In genomic region chr22:28791841-28792490, GRCh38 we compare ENCODE assay signal across 9 cellular contexts.
DNase-seq lines count a peak whose midpoint lies in the region; ATAC-seq and TF ChIP-seq lines count a peak whose summit lies in the region.
"Had no signal": no experiment of that assay in that cellular context is flagged by ENCODE, and none has a peak within 500 bp of the region (broad histone marks: within the 10 kb centered on the region; RNA-seq: fewer than 3 reads in every experiment).

No MANE protein-coding gene starts in this region.

- H3K9me3 Mint-ChIP-seq in stimulated activated effector memory CD8-positive, alpha-beta T cell treated with anti-CD3 and anti-CD28 coated beads, Interleukin-12 subunit alpha, Interleukin-12 subunit beta, amount 100 ng/mL, for 72 hours, result no peaks in the 10 kb centered on the region

- in situ Hi-C loops in ACHN (cut with HindIII; ENCODE audit: low pct_ligation_motif_present, low pct_unique_long_range_greater_than_20kb, low sequenced_read_pairs), result no loop called here

- H3K4me3 Mint-ChIP-seq in stimulated activated effector memory CD8-positive, alpha-beta T cell treated with anti-CD3 and anti-CD28 coated beads, Interleukin-12 subunit alpha, Interleukin-12 subunit beta, amount 100 ng/mL, for 72 hours, result no peak overlapping the region

- intact Hi-C loops in tibial artery (cut with DNase I; ENCODE audit: low total_unique reads), result loop anchor here (10.0 kb wide), 1 partner anchor 47 kb away; the partner anchor contains the start of genes CHEK2 and HSCB

- no peak overlapping the region for H3K27ac ChIP-seq in tibial artery

- peaks cover 0 to 24% (median 14%) of the 10 kb centered on the region in 4 donors for H3K4me1 ChIP-seq in tibial artery

- DNase-seq in NCI-H748 (lab: John Stamatoyannopoulos, UW; ENCODE audit: unreplicated experiment), result peak; percentile 4
- no peak for DNase-seq in NCI-H748 treated with DMSO at 0.1 percent for 48 hours (lab: John Stamatoyannopoulos, UW)
- DNase-seq in SHP77 (lab: John Stamatoyannopoulos, UW), result peak; percentile 70 to 73
- no peak for DNase-seq in stimulated activated effector memory CD8-positive, alpha-beta T cell treated with anti-CD3 and anti-CD28 coated beads, Interleukin-12 subunit alpha, Interleukin-12 subunit beta, amount 100 ng/mL, for 72 hours (ENCODE audit: low spot score in 2 of 2)
- no peak for DNase-seq in ACHN
- DNase-seq in tibial artery, result no peak
- no peak for DNase-seq in activated naive CD4-positive, alpha-beta T cell treated with anti-CD3 and anti-CD28 coated beads, Interleukin-2, amount 50 U/mL, for 16 hours
- DNase-seq: aorta had no signal

- H3K9me3 ChIP-seq in tibial artery, result no peaks in the 10 kb centered on the region

- H3K27ac Mint-ChIP-seq in stimulated activated effector memory CD8-positive, alpha-beta T cell treated with anti-CD3 and anti-CD28 coated beads, Interleukin-12 subunit alpha, Interleukin-12 subunit beta, amount 100 ng/mL, for 72 hours, result peak overlapping the region; percentile 34

- H3K36me3 Mint-ChIP-seq in stimulated activated effector memory CD8-positive, alpha-beta T cell treated with anti-CD3 and anti-CD28 coated beads, Interleukin-12 subunit alpha, Interleukin-12 subunit beta, amount 100 ng/mL, for 72 hours, result peaks cover 84% of the 10 kb centered on the region

- peaks cover 54% of the 10 kb centered on the region for H3K4me1 Mint-ChIP-seq in stimulated activated effector memory CD8-positive, alpha-beta T cell treated with anti-CD3 and anti-CD28 coated beads, Interleukin-12 subunit alpha, Interleukin-12 subunit beta, amount 100 ng/mL, for 72 hours

- TF ChIP-seq CTCF in tibial artery (IDR thresholded peaks at IDR 0.05), result no peak

- H3K27me3 ChIP-seq in tibial artery, result no peaks in the 10 kb centered on the region

- H3K36me3 ChIP-seq in tibial artery, result peaks cover 35 to 74% (median 52%) of the 10 kb centered on the region in 3 donors

- peak; percentile 70 for ATAC-seq in HG02885 (IDR thresholded peaks at IDR 0.05; ENCODE audit: poor library complexity, unreplicated experiment)
- peak; percentile 51 for ATAC-seq in stimulated activated effector memory CD8-positive, alpha-beta T cell treated with anti-CD3 and anti-CD28 coated beads, Interleukin-12 subunit alpha, Interleukin-12 subunit beta, amount 100 ng/mL, for 72 hours

- no peak overlapping the region for H3K4me3 ChIP-seq in tibial artery

Comparison
In these comparisons a context has a peak if more than half of its experiments do, and no peak if none do; other contexts are left out.
1. DNase-seq: peak in NCI-H748 (single experiment) and SHP77 (2 of 2); none in NCI-H748 treated with DMSO at 0.1 percent for 48 hours (single experiment), stimulated activated effector memory CD8-positive, alpha-beta T cell treated with anti-CD3 and anti-CD28 coated beads, Interleukin-12 subunit alpha, Interleukin-12 subunit beta, amount 100 ng/mL, for 72 hours (0 of 2), ACHN (single experiment), tibial artery (0 of 2) and activated naive CD4-positive, alpha-beta T cell treated with anti-CD3 and anti-CD28 coated beads, Interleukin-2, amount 50 U/mL, for 16 hours (single experiment).